1 cellular context compared by ENCODE assay signal in genomic region chr13:113402471-113403254, GRCh38.
TF ChIP-seq lines count a peak whose summit lies in the region.

No MANE protein-coding gene starts in this region.

TF ChIP-seq in GM23338, 12 proteins besides CTCF, POLR2A, EP300 and RAD21 (continued from another document):
- no peak for TF ChIP-seq ZNF462 (CRISPR knock-in tag; IDR thresholded peaks at IDR 0.05)
- no peak for TF ChIP-seq REST (IDR thresholded peaks at IDR 0.05; ENCODE audit: unreplicated experiment)
- TF ChIP-seq POLR2AphosphoS5 (IDR thresholded peaks at IDR 0.05; ENCODE audit: low read depth): no peak
- no peak for TF ChIP-seq NANOG (IDR thresholded peaks at IDR 0.05; ENCODE audit: borderline replicate concordance)
- TF ChIP-seq CREB1 (CRISPR knock-in tag; IDR thresholded peaks at IDR 0.05; ENCODE audit: low read depth): no peak
- TF ChIP-seq ETS1 (IDR thresholded peaks at IDR 0.05): no peak
- TF ChIP-seq STAT1 (IDR thresholded peaks at IDR 0.05; ENCODE audit: unreplicated experiment): no peak
- no peak for TF ChIP-seq ZNF114 (CRISPR knock-in tag; IDR thresholded peaks at IDR 0.05)
- TF ChIP-seq EZH2 (IDR thresholded peaks at IDR 0.05; ENCODE audit: low read depth, unreplicated experiment): no peak
TF ChIP-seq in GM23338: peak in this region for 0.
